ENCODE assay signal across 8 cellular contexts in genomic region chr17:352421-353212, GRCh38. TPM values are rescaled to one million over a fixed set of nuclear protein-coding genes. Genes with fewer than 3 reads are reported as not detected.
DNase-seq lines count a peak whose midpoint lies in the region; ATAC-seq and TF ChIP-seq lines count a peak whose summit lies in the region.

RPH3AL (minus strand) TSS chr17:352807; CDS start chr17:327543, 25,264 bp downstream.

- CTCF ChIA-PET in CD8-positive, alpha-beta T cell (lab: Charles Lee), result no interaction called here

- peak within 1 kb of the TSS; percentile 37 for H3K56ac ChIP-seq in mesendoderm (ENCODE audit: low read length)

- no peaks in the 10 kb centered on the region for H3K79me2 ChIP-seq in mesendoderm (ENCODE audit: control insufficient read depth, insufficient read depth, low read length)

- no peaks in the 10 kb centered on the region for H3K9me3 ChIP-seq in CD8-positive, alpha-beta T cell (ENCODE audit: low read length)

- peak within 1 kb of the TSS; percentile 65 for H3K27ac ChIP-seq in cingulate gyrus (ENCODE audit: low read depth, low read length)
- no peak within 1 kb of the TSS for H3K27ac ChIP-seq in mesendoderm (ENCODE audit: low read depth, low read length)
- H3K27ac ChIP-seq in CD8-positive, alpha-beta T cell (ENCODE audit: low read depth, low read length), result no peak within 1 kb of the TSS

- H3K27me3 Mint-ChIP-seq in CD8-positive, alpha-beta T cell (ENCODE audit: low read depth), result peaks cover 3% of the 10 kb centered on the region

- no peak within 1 kb of the TSS for H4K5ac ChIP-seq in mesendoderm (ENCODE audit: low read length)

- POLR2A ChIA-PET in CD8-positive, alpha-beta T cell (lab: Charles Lee), result no interaction called here

- H3K4me1 Mint-ChIP-seq in CD8-positive, alpha-beta T cell (ENCODE audit: low read depth), result no peaks in the 10 kb centered on the region

- no peaks in the 10 kb centered on the region for H3K79me1 ChIP-seq in mesendoderm (ENCODE audit: low read length)

- no peaks in the 10 kb centered on the region for H3K36me3 ChIP-seq in mesendoderm (ENCODE audit: control insufficient read depth, insufficient read depth, low read length)
- no peaks in the 10 kb centered on the region for H3K36me3 ChIP-seq in CD8-positive, alpha-beta T cell (ENCODE audit: insufficient read depth, low read length)

- no peak within 1 kb of the TSS for H3K23ac ChIP-seq in mesendoderm (ENCODE audit: low read length)

- WGBS in mesendoderm (ENCODE audit: extremely low coverage, insufficient coverage, low lambda C conversion rate), result no CpG with 5 or more reads among the region's 22 CpGs

- H3K4me3 ChIP-seq in mesendoderm (ENCODE audit: low read length), result no peak within 1 kb of the TSS
- no peak within 1 kb of the TSS for H3K4me3 ChIP-seq in CD8-positive, alpha-beta T cell (ENCODE audit: low read depth, low read length)

- no peak within 1 kb of the TSS for H2BK120ac ChIP-seq in mesendoderm (ENCODE audit: low read depth, low read length)

- no peak for ATAC-seq in GM21381 (IDR thresholded peaks at IDR 0.05; ENCODE audit: unreplicated experiment)
- no peak for ATAC-seq in CD8-positive, alpha-beta T cell

- H3K36me3 Mint-ChIP-seq in CD8-positive, alpha-beta T cell, result no peaks in the 10 kb centered on the region

- H3K4me3 Mint-ChIP-seq in CD8-positive, alpha-beta T cell, result no peak within 1 kb of the TSS

- H3K4me2 ChIP-seq in mesendoderm (ENCODE audit: low read length), result no peak within 1 kb of the TSS

- H3K4me1 ChIP-seq in mesendoderm (ENCODE audit: control insufficient read depth, low read depth, low read length), result no peaks in the 10 kb centered on the region
- H3K4me1 ChIP-seq in CD8-positive, alpha-beta T cell (ENCODE audit: insufficient read depth, low read length), result no peaks in the 10 kb centered on the region

- no peak within 1 kb of the TSS for H3K27ac Mint-ChIP-seq in CD8-positive, alpha-beta T cell

- no peak within 1 kb of the TSS for H2BK5ac ChIP-seq in mesendoderm (ENCODE audit: low read length)

- no peak within 1 kb of the TSS for H3K4ac ChIP-seq in mesendoderm (ENCODE audit: low read depth, low read length)

- no peak for TF ChIP-seq CTCF in CD8-positive, alpha-beta T cell (IDR thresholded peaks at IDR 0.05)

- DNase-seq in A172 (ENCODE audit: low spot score) (peak; percentile 39), NCI-H1436 treated with DMSO at 0.1 percent for 48 hours (lab: John Stamatoyannopoulos, UW) (peak; percentile 68), mesendoderm (peak; percentile 72), GF-D8 (lab: John Stamatoyannopoulos, UW) (no peak), NK-92 (lab: John Stamatoyannopoulos, UW; ENCODE audit: unreplicated experiment) (no peak)
- DNase-seq in CD8-positive, alpha-beta T cell, result no peak

- H3K27me3 ChIP-seq in mesendoderm (ENCODE audit: insufficient read depth, low read length, poor library complexity), result no peaks in the 10 kb centered on the region
- no peaks in the 10 kb centered on the region for H3K27me3 ChIP-seq in CD8-positive, alpha-beta T cell (ENCODE audit: insufficient read depth, low read length)

- peak within 1 kb of the TSS; percentile 12 for H3K9ac ChIP-seq in mesendoderm (ENCODE audit: low read length)

- H2AK5ac ChIP-seq in mesendoderm (ENCODE audit: low read length), result no peak within 1 kb of the TSS

- no peak within 1 kb of the TSS for H4K8ac ChIP-seq in mesendoderm (ENCODE audit: low read depth, low read length)

- no peaks in the 10 kb centered on the region for H3K9me3 Mint-ChIP-seq in CD8-positive, alpha-beta T cell

- no peak within 1 kb of the TSS for H2BK15ac ChIP-seq in mesendoderm (replicated peaks; ENCODE audit: low read depth)

- no peak within 1 kb of the TSS for H3K18ac ChIP-seq in mesendoderm (ENCODE audit: low read length)

- intact Hi-C loops in CD8-positive, alpha-beta T cell (cut with DNase I, micrococcal nuclease), result no loop called here

RNA-seq across cellular contexts. Expression of gene RPH3AL, which starts in this region (rescaled TPM):
- total RNA-seq in A172 (2014; rRNA removed; shearing (Covaris generic)), result 3.9 and 6.6 TPM in 2 replicates
- polyA plus RNA-seq in mesendoderm (2013, experiment 1 of 2), result 4.5 TPM
- polyA plus RNA-seq in mesendoderm (2013, experiment 2 of 2), result 4.8 TPM
- 1 to 10 TPM in 1 of 2 experiments, under 1 TPM in 1; 0.78 to 1.2 TPM for total RNA-seq in CD8-positive, alpha-beta T cell

Comparison
In these comparisons a context has a peak if more than half of its experiments do, and no peak if none do; other contexts are left out.
1. DNase-seq: peak in A172 (single experiment), NCI-H1436 treated with DMSO at 0.1 percent for 48 hours (single experiment) and mesendoderm (single experiment); none in GF-D8 (single experiment), NK-92 (single experiment) and CD8-positive, alpha-beta T cell (0 of 7).